In the genomic region with DNA sequence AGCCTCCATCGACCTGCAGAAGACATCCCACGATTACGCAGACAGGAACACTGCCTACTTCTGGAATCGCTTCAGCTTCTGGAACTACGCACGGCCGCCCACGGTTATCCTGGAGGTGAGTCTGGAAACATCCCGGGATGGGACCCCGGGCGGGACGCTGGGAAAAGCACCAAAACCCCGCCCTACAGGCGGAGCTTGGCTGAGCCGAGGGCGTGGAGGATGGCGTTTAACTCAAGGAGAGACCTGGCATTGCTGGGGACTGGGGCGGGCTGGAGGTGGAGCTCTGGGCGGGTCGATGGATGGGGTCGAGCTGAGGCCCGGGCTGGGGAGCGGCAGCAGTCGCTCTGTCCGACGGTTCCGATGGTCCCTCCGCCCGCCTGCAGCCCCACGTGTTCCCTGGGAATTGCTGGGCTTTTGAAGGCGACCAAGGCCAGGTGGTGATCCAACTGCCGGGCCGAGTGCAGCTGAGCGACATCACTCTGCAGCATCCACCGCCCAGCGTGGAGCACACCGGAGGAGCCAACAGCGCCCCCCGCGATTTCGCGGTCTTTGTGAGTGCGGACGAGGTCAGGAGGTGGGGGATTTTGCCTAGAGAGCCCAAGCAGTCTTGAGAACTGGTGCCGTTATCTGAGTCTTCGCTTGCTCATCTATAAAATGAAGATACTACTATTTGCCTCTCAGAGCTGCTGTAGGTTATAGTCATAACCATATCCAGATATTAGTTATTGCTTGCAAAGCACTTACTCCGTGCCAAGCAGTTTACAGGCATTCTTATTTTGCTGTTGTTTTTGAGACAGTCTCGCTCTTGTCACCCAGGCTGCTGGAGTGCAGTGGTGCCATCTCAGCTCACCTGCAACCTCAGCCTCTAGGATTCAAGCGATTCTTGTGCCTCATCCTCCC, we compare ENCODE assay signal across 1 cellular context.
TF ChIP-seq lines count a peak whose summit lies in the region.

No MANE protein-coding gene starts in this region.

TF ChIP-seq in HEK293, 187 proteins besides CTCF, POLR2A, EP300 and RAD21 (continued from another document and continues in another):
- TF ChIP-seq, protein P1, sequence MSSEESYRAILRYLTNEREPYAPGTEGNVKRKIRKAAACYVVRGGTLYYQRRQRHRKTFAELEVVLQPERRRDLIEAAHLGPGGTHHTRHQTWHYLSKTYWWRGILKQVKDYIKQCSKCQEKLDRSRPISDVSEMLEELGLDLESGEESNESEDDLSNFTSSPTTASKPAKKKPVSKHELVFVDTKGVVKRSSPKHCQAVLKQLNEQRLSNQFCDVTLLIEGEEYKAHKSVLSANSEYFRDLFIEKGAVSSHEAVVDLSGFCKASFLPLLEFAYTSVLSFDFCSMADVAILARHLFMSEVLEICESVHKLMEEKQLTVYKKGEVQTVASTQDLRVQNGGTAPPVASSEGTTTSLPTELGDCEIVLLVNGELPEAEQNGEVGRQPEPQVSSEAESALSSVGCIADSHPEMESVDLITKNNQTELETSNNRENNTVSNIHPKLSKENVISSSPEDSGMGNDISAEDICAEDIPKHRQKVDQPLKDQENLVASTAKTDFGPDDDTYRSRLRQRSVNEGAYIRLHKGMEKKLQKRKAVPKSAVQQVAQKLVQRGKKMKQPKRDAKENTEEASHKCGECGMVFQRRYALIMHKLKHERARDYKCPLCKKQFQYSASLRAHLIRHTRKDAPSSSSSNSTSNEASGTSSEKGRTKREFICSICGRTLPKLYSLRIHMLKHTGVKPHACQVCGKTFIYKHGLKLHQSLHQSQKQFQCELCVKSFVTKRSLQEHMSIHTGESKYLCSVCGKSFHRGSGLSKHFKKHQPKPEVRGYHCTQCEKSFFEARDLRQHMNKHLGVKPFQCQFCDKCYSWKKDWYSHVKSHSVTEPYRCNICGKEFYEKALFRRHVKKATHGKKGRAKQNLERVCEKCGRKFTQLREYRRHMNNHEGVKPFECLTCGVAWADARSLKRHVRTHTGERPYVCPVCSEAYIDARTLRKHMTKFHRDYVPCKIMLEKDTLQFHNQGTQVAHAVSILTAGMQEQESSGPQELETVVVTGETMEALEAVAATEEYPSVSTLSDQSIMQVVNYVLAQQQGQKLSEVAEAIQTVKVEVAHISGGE (tag by site-specific recombination; conservative IDR thresholded peaks at IDR 0.05; ENCODE audit: low read depth), result peak; percentile 74
- TF ChIP-seq KLF8 (tag by site-specific recombination; IDR thresholded peaks at IDR 0.05) (peak; percentile 89), ZEB2 (tag by site-specific recombination; IDR thresholded peaks at IDR 0.05) (peak; percentile 89), ZNF560 (tag by site-specific recombination; IDR thresholded peaks at IDR 0.05; ENCODE audit: borderline replicate concordance) (no peak), ZNF677 (tag by site-specific recombination; IDR thresholded peaks at IDR 0.05) (no peak), ZNF391 (tag by site-specific recombination; IDR thresholded peaks at IDR 0.05; ENCODE audit: borderline replicate concordance, low read depth) (peak; percentile 83), ZNF521 (tag by site-specific recombination; IDR thresholded peaks at IDR 0.05) (no peak), ZSCAN23 (tag by site-specific recombination; IDR thresholded peaks at IDR 0.05) (0 out of 2 replicates have a peak, but pooled peaks have one; percentile 59), ZNF776 (tag by site-specific recombination; IDR thresholded peaks at IDR 0.05; ENCODE audit: borderline replicate concordance) (no peak), GLI2 (tag by site-specific recombination; IDR thresholded peaks at IDR 0.05; ENCODE audit: borderline replicate concordance, low read depth) (no peak), ZNF24 (tag by site-specific recombination; IDR thresholded peaks at IDR 0.05) (peak; percentile 76), IKZF3 (tag by site-specific recombination; IDR thresholded peaks at IDR 0.05) (peak; percentile 96), ZNF211 (tag by site-specific recombination; IDR thresholded peaks at IDR 0.05; ENCODE audit: low read depth) (no peak), TCF7L2 (IDR thresholded peaks at IDR 0.05; ENCODE audit: borderline replicate concordance, low read depth, low read length) (no peak), ZSCAN30 (tag by site-specific recombination; IDR thresholded peaks at IDR 0.05) (0 out of 2 replicates have a peak, but pooled peaks have one; percentile 27), KLF10 (tag by site-specific recombination; IDR thresholded peaks at IDR 0.05) (peak; percentile 62; the same call in 1 of the 2 replicates), GLIS2 (tag by site-specific recombination; IDR thresholded peaks at IDR 0.05) (peak; percentile 97), ZNF501 (tag by site-specific recombination; IDR thresholded peaks at IDR 0.05) (0 out of 2 replicates have a peak, but pooled peaks have one; percentile 47), REPIN1 (tag by site-specific recombination; IDR thresholded peaks at IDR 0.05; ENCODE audit: low read depth) (0 out of 2 replicates have a peak, but pooled peaks have one; percentile 24), SCRT1 (tag by site-specific recombination; IDR thresholded peaks at IDR 0.05; ENCODE audit: borderline replicate concordance) (no peak), ZNF341 (tag by site-specific recombination; IDR thresholded peaks at IDR 0.05; ENCODE audit: low read depth) (peak; percentile 88), SP7 (tag by site-specific recombination; IDR thresholded peaks at IDR 0.05) (peak; percentile 86), MZF1 (tag by site-specific recombination; IDR thresholded peaks at IDR 0.05; ENCODE audit: borderline replicate concordance) (0 out of 2 replicates have a peak, but pooled peaks have one; percentile 27), GLIS1 (tag by site-specific recombination; IDR thresholded peaks at IDR 0.05) (peak; percentile 81), KLF1 (tag by site-specific recombination; IDR thresholded peaks at IDR 0.05) (peak; percentile 69), ZNF121 (tag by site-specific recombination; IDR thresholded peaks at IDR 0.05) (no peak), ZNF658 (tag by site-specific recombination; IDR thresholded peaks at IDR 0.05) (no peak)
- TF ChIP-seq, protein P2, sequence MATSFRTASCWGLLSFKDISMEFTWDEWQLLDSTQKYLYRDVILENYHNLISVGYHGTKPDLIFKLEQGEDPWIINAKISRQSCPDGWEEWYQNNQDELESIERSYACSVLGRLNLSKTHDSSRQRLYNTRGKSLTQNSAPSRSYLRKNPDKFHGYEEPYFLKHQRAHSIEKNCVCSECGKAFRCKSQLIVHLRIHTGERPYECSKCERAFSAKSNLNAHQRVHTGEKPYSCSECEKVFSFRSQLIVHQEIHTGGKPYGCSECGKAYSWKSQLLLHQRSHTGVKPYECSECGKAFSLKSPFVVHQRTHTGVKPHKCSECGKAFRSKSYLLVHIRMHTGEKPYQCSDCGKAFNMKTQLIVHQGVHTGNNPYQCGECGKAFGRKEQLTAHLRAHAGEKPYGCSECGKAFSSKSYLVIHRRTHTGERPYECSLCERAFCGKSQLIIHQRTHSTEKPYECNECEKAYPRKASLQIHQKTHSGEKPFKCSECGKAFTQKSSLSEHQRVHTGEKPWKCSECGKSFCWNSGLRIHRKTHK (tag by site-specific recombination; IDR thresholded peaks at IDR 0.05), result no peak
- TF ChIP-seq, protein P3, sequence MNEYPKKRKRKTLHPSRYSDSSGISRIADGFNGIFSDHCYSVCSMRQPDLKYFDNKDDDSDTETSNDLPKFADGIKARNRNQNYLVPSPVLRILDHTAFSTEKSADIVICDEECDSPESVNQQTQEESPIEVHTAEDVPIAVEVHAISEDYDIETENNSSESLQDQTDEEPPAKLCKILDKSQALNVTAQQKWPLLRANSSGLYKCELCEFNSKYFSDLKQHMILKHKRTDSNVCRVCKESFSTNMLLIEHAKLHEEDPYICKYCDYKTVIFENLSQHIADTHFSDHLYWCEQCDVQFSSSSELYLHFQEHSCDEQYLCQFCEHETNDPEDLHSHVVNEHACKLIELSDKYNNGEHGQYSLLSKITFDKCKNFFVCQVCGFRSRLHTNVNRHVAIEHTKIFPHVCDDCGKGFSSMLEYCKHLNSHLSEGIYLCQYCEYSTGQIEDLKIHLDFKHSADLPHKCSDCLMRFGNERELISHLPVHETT (tag by site-specific recombination; IDR thresholded peaks at IDR 0.05), result peak; percentile 51; the same call in 1 of the 2 replicates
- TF ChIP-seq, protein P4, sequence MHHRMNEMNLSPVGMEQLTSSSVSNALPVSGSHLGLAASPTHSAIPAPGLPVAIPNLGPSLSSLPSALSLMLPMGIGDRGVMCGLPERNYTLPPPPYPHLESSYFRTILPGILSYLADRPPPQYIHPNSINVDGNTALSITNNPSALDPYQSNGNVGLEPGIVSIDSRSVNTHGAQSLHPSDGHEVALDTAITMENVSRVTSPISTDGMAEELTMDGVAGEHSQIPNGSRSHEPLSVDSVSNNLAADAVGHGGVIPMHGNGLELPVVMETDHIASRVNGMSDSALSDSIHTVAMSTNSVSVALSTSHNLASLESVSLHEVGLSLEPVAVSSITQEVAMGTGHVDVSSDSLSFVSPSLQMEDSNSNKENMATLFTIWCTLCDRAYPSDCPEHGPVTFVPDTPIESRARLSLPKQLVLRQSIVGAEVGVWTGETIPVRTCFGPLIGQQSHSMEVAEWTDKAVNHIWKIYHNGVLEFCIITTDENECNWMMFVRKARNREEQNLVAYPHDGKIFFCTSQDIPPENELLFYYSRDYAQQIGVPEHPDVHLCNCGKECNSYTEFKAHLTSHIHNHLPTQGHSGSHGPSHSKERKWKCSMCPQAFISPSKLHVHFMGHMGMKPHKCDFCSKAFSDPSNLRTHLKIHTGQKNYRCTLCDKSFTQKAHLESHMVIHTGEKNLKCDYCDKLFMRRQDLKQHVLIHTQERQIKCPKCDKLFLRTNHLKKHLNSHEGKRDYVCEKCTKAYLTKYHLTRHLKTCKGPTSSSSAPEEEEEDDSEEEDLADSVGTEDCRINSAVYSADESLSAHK (tag by site-specific recombination; IDR thresholded peaks at IDR 0.05), result 0 out of 2 replicates have a peak, but pooled peaks have one; percentile 48
- TF ChIP-seq, protein P5, sequence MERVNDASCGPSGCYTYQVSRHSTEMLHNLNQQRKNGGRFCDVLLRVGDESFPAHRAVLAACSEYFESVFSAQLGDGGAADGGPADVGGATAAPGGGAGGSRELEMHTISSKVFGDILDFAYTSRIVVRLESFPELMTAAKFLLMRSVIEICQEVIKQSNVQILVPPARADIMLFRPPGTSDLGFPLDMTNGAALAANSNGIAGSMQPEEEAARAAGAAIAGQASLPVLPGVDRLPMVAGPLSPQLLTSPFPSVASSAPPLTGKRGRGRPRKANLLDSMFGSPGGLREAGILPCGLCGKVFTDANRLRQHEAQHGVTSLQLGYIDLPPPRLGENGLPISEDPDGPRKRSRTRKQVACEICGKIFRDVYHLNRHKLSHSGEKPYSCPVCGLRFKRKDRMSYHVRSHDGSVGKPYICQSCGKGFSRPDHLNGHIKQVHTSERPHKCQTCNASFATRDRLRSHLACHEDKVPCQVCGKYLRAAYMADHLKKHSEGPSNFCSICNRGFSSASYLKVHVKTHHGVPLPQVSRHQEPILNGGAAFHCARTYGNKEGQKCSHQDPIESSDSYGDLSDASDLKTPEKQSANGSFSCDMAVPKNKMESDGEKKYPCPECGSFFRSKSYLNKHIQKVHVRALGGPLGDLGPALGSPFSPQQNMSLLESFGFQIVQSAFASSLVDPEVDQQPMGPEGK (tag by site-specific recombination; IDR thresholded peaks at IDR 0.05), result peak; percentile 89
- TF ChIP-seq, protein P6, sequence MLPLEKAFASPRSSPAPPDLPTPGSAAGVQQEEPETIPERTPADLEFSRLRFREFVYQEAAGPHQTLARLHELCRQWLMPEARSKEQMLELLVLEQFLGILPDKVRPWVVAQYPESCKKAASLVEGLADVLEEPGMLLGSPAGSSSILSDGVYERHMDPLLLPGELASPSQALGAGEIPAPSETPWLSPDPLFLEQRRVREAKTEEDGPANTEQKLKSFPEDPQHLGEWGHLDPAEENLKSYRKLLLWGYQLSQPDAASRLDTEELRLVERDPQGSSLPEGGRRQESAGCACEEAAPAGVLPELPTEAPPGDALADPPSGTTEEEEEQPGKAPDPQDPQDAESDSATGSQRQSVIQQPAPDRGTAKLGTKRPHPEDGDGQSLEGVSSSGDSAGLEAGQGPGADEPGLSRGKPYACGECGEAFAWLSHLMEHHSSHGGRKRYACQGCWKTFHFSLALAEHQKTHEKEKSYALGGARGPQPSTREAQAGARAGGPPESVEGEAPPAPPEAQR (tag by site-specific recombination; IDR thresholded peaks at IDR 0.05), result no peak
- TF ChIP-seq, protein P7, sequence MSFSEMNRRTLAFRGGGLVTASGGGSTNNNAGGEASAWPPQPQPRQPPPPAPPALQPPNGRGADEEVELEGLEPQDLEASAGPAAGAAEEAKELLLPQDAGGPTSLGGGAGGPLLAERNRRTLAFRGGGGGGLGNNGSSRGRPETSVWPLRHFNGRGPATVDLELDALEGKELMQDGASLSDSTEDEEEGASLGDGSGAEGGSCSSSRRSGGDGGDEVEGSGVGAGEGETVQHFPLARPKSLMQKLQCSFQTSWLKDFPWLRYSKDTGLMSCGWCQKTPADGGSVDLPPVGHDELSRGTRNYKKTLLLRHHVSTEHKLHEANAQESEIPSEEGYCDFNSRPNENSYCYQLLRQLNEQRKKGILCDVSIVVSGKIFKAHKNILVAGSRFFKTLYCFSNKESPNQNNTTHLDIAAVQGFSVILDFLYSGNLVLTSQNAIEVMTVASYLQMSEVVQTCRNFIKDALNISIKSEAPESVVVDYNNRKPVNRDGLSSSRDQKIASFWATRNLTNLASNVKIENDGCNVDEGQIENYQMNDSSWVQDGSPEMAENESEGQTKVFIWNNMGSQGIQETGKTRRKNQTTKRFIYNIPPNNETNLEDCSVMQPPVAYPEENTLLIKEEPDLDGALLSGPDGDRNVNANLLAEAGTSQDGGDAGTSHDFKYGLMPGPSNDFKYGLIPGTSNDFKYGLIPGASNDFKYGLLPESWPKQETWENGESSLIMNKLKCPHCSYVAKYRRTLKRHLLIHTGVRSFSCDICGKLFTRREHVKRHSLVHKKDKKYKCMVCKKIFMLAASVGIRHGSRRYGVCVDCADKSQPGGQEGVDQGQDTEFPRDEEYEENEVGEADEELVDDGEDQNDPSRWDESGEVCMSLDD (tag by site-specific recombination; IDR thresholded peaks at IDR 0.05), result peak; percentile 79; the same call in 1 of the 2 replicates
- TF ChIP-seq, protein P8, sequence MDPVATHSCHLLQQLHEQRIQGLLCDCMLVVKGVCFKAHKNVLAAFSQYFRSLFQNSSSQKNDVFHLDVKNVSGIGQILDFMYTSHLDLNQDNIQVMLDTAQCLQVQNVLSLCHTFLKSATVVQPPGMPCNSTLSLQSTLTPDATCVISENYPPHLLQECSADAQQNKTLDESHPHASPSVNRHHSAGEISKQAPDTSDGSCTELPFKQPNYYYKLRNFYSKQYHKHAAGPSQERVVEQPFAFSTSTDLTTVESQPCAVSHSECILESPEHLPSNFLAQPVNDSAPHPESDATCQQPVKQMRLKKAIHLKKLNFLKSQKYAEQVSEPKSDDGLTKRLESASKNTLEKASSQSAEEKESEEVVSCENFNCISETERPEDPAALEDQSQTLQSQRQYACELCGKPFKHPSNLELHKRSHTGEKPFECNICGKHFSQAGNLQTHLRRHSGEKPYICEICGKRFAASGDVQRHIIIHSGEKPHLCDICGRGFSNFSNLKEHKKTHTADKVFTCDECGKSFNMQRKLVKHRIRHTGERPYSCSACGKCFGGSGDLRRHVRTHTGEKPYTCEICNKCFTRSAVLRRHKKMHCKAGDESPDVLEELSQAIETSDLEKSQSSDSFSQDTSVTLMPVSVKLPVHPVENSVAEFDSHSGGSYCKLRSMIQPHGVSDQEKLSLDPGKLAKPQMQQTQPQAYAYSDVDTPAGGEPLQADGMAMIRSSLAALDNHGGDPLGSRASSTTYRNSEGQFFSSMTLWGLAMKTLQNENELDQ (tag by site-specific recombination; IDR thresholded peaks at IDR 0.05; ENCODE audit: low read depth), result no peak
